Comparison of ENCODE assay signal across 16 cellular contexts in genomic region chr2:149388120-149388816, GRCh38. TPM values are rescaled to one million over a fixed set of nuclear protein-coding genes. Genes with fewer than 3 reads are reported as not detected.
A peak's percentile ranks its signal among the peaks of the same experiment; 100 is the strongest.
DNase-seq lines count a peak whose midpoint lies in the region; TF ChIP-seq lines count a peak whose summit lies in the region.
"Had no signal": no experiment of that assay in that cellular context is flagged by ENCODE, and none has a peak within 500 bp of the region (broad histone marks: within the 10 kb centered on the region; RNA-seq: fewer than 3 reads in every experiment).

No MANE protein-coding gene starts in this region.

- no peaks in the 10 kb centered on the region for H3K9me2 ChIP-seq in Karpas-422 (replicated peaks; ENCODE audit: insufficient read depth, low read length)

- H3K27ac ChIP-seq in C4-2B (no peak overlapping the region), Karpas-422 (ENCODE audit: low read length) (no peak overlapping the region), dorsolateral prefrontal cortex (no peak overlapping the region), stomach (no peak overlapping the region)
- H3K27ac ChIP-seq: esophagus muscularis mucosa had no signal

- H3K9me3 ChIP-seq in Karpas-422 (ENCODE audit: low read length) (no peaks in the 10 kb centered on the region), stomach (no peaks in the 10 kb centered on the region)
- H3K9me3 ChIP-seq: esophagus muscularis mucosa had no signal

- H3K27me3 ChIP-seq in Karpas-422 (ENCODE audit: low read length) (no peaks in the 10 kb centered on the region), dorsolateral prefrontal cortex (peaks cover 0 to 6% (median 0%) of the 10 kb centered on the region in 45 donors), stomach (no peaks in the 10 kb centered on the region)
- H3K27me3 ChIP-seq: esophagus muscularis mucosa had no signal

- TF ChIP-seq EP300 in stomach (IDR thresholded peaks at IDR 0.05) = no peak

- WGBS in stomach, 5 donors = 72 to 81% (median 77%) methylated on average over 2 of the region's 2 CpGs

- H3K4me3 ChIP-seq in astrocyte of the spinal cord (ENCODE audit: low read depth, low read length) (no peak overlapping the region), Karpas-422 (ENCODE audit: low read length) (no peak overlapping the region), dorsolateral prefrontal cortex (no peak overlapping the region), stomach (no peak overlapping the region)
- H3K4me3 ChIP-seq: esophagus muscularis mucosa had no signal

- TF ChIP-seq CTCF in C4-2B (conservative IDR thresholded peaks at IDR 0.05) (peak; percentile 18; the same call in 1 of the 2 replicates), astrocyte of the spinal cord (IDR thresholded peaks at IDR 0.05; ENCODE audit: low read depth, low read length) (peak; percentile 5), dorsolateral prefrontal cortex (IDR thresholded peaks at IDR 0.05 in 54 of 56, conservative IDR thresholded peaks at IDR 0.05 in 2 of 56; ENCODE audit: low read depth in 1 of 56, partially characterized antibody in 56 of 56) (no peak), stomach (IDR thresholded peaks at IDR 0.05) (no peak)

- H3K79me2 ChIP-seq in Karpas-422 (ENCODE audit: low read length) = no peaks in the 10 kb centered on the region

- H3K4me2 ChIP-seq in Karpas-422 (ENCODE audit: low read depth, low read length, poor library complexity, severe bottlenecking) = no peak overlapping the region

- H2AFZ ChIP-seq in Karpas-422 (ENCODE audit: low read length) = no peak overlapping the region

- DNase-seq in HT-29 (ENCODE audit: low spot score) (peak; percentile 11), astrocyte of the spinal cord (ENCODE audit: low read depth, low spot score) (no peak), myocyte (ENCODE audit: low read depth) (peak; percentile 22), Karpas-422 (no peak), NCI-H2081 (lab: John Stamatoyannopoulos, UW) (no peak), dorsolateral prefrontal cortex (no peak), stomach (no peak)
- DNase-seq: NCI-H1105 treated with DMSO at 0.1 percent for 48 hours; NCI-H526 treated with DMSO at 0.1 percent for 48 hours; SHP77 treated with DMSO at 0.1 percent for 48 hours; stimulated activated CD4-positive, alpha-beta T cell treated with anti-CD3 and anti-CD28 coated beads, Interleukin-4, amount 100 ng/mL, for 4 hours; stimulated activated naive CD8-positive, alpha-beta T cell treated with anti-CD3 and anti-CD28 coated beads, Interleukin-15, Interleukin-2, amounts not matched to agents 100 U/mL and 50 U/mL, for 24 hours had no signal

- no peak for TF ChIP-seq POLR2A in stomach (IDR thresholded peaks at IDR 0.05)

- intact Hi-C loops in dorsolateral prefrontal cortex (cut with DNase I) = no loop called here
- intact Hi-C loops in stomach (cut with DNase I; ENCODE audit: low total_unique reads) = no loop called here

- no peaks in the 10 kb centered on the region for H3K4me1 ChIP-seq in Karpas-422 (ENCODE audit: low read length)
- no peaks in the 10 kb centered on the region for H3K4me1 ChIP-seq in stomach
- H3K4me1 ChIP-seq: esophagus muscularis mucosa had no signal

- in situ Hi-C loops in astrocyte of the spinal cord (cut with HindIII; ENCODE audit: low sequenced_read_pairs) = no loop called here

- H3K9ac ChIP-seq in Karpas-422 (ENCODE audit: low read length) = no peak overlapping the region

- H4K20me1 ChIP-seq in Karpas-422 (ENCODE audit: insufficient read depth, low read depth, low read length) = no peaks in the 10 kb centered on the region

- H3K36me3 ChIP-seq in Karpas-422 (ENCODE audit: insufficient read depth, low read length) = no peaks in the 10 kb centered on the region
- no peaks in the 10 kb centered on the region for H3K36me3 ChIP-seq in stomach
- H3K36me3 ChIP-seq: esophagus muscularis mucosa had no signal

RNA-seq across cellular contexts. Expression of gene LYPD6, which starts 57.9 kb away (rescaled TPM):
- total RNA-seq in HT-29 (2014; rRNA removed; shearing (Covaris generic)) = 0.68 and 1.2 TPM in 2 replicates
- total RNA-seq in myocyte = 2.4 and 3.4 TPM in 2 replicates
- 4.9 TPM for polyA plus RNA-seq in myocyte (2012)
- not detected in 2 replicates for total RNA-seq in Karpas-422 (2014; rRNA removed; shearing (Covaris generic); ENCODE audit: low replicate concordance)
- total RNA-seq in dorsolateral prefrontal cortex = 10 to 100 TPM in 14 of 120 experiments, 1 to 10 TPM in 106; 3.0 to 20.3 (median 7.9) TPM
- total RNA-seq in stomach = 1 to 10 TPM in 2 of 5 donors, under 1 TPM in 1, not detected in 2; 0.45 to 9.7 (median 8.1) TPM
- 1 to 10 TPM in 2 of 3 donors, under 1 TPM in 1; 0.80 to 3.5 (median 1.6) TPM for polyA plus RNA-seq in stomach
- total RNA-seq: activated naive CD4-positive, alpha-beta T cell treated with anti-CD3 and anti-CD28 coated beads, Interleukin-2, amount 50 U/mL, for 72 hours had no signal
- polyA plus RNA-seq: CD14-positive monocyte had no signal

Comparison
In these comparisons a context has a peak if more than half of its experiments do, and no peak if none do; other contexts are left out.
1. CTCF ChIP-seq: peak in C4-2B (single experiment) and astrocyte of the spinal cord (single experiment); none in dorsolateral prefrontal cortex (0 of 56) and stomach (0 of 7).
2. DNase-seq: peak in HT-29 (single experiment) and myocyte (single experiment); none in astrocyte of the spinal cord (single experiment), Karpas-422 (single experiment), NCI-H2081 (0 of 2), dorsolateral prefrontal cortex (0 of 10) and stomach (single experiment).